17 cellular contexts compared by ENCODE assay signal in genomic region chr2:147500819-147501395, GRCh38.
DNase-seq lines count a peak whose midpoint lies in the region; ATAC-seq and TF ChIP-seq lines count a peak whose summit lies in the region.
"Had no signal": no experiment of that assay in that cellular context is flagged by ENCODE, and none has a peak within 500 bp of the region (broad histone marks: within the 10 kb centered on the region; RNA-seq: fewer than 3 reads in every experiment).

No MANE protein-coding gene starts in this region.

- H3K27me3 Mint-ChIP-seq in activated CD8-positive, alpha-beta T cell treated with anti-CD3 and anti-CD28 coated beads, Interleukin-2, amount 10 ng/mL, durations not matched to agents 7 days and 5 days (ENCODE audit: low read depth): peaks cover 4% of the 10 kb centered on the region
- no peaks in the 10 kb centered on the region for H3K27me3 Mint-ChIP-seq in activated CD8-positive, alpha-beta T cell treated with anti-CD3 and anti-CD28 coated beads for 36 hours
- no peaks in the 10 kb centered on the region for H3K27me3 Mint-ChIP-seq in CD4-positive, alpha-beta T cell
- H3K27me3 Mint-ChIP-seq in T-helper 1 cell treated with Interleukin-12 subunit alpha and Interleukin-12 subunit beta and Interleukin-4 antibody, amounts not matched to agents 30 μg/mL and 1 μg/mL, for 36 hours (ENCODE audit: low read depth): peaks cover 3% of the 10 kb centered on the region
- H3K27me3 Mint-ChIP-seq in natural killer cell (ENCODE audit: low read depth in 2 of 2) (no peaks in the 10 kb centered on the region), glutamatergic neuron (ENCODE audit: unreplicated experiment) (no peaks in the 10 kb centered on the region)
- no peaks in the 10 kb centered on the region for H3K27me3 Mint-ChIP-seq in CD8-positive, alpha-beta T cell (ENCODE audit: low read depth)

- no peaks in the 10 kb centered on the region for H3K27me3 ChIP-seq in CD4-positive, alpha-beta T cell (ENCODE audit: control insufficient read depth, insufficient read depth, low read length)
- no peaks in the 10 kb centered on the region for H3K27me3 ChIP-seq in CD8-positive, alpha-beta T cell (ENCODE audit: insufficient read depth, low read length)
- H3K27me3 ChIP-seq: MG63 had no signal

- peaks cover 40% of the 10 kb centered on the region for H3K36me3 Mint-ChIP-seq in activated CD8-positive, alpha-beta T cell treated with anti-CD3 and anti-CD28 coated beads, Interleukin-2, amount 10 ng/mL, durations not matched to agents 7 days and 5 days (ENCODE audit: low read depth)
- no peaks in the 10 kb centered on the region for H3K36me3 Mint-ChIP-seq in activated CD8-positive, alpha-beta T cell treated with anti-CD3 and anti-CD28 coated beads for 36 hours (ENCODE audit: low read depth)
- no peaks in the 10 kb centered on the region for H3K36me3 Mint-ChIP-seq in CD4-positive, alpha-beta T cell (ENCODE audit: low read depth)
- H3K36me3 Mint-ChIP-seq in T-helper 1 cell treated with Interleukin-12 subunit alpha and Interleukin-12 subunit beta and Interleukin-4 antibody, amounts not matched to agents 30 μg/mL and 1 μg/mL, for 36 hours (ENCODE audit: low read depth): peaks cover 17% of the 10 kb centered on the region
- peaks cover 10% of the 10 kb centered on the region for H3K36me3 Mint-ChIP-seq in natural killer cell
- no peaks in the 10 kb centered on the region for H3K36me3 Mint-ChIP-seq in CD8-positive, alpha-beta T cell
- H3K36me3 Mint-ChIP-seq in glutamatergic neuron (ENCODE audit: unreplicated experiment): no peaks in the 10 kb centered on the region
- H3K36me3 Mint-ChIP-seq: CD14-positive monocyte had no signal

- H3K9me3 ChIP-seq in CD4-positive, alpha-beta T cell (ENCODE audit: control insufficient read depth, low read length): no peaks in the 10 kb centered on the region
- H3K9me3 ChIP-seq in CD8-positive, alpha-beta T cell (ENCODE audit: low read length): no peaks in the 10 kb centered on the region
- H3K9me3 ChIP-seq: MG63 had no signal

- CTCF ChIA-PET in activated CD8-positive, alpha-beta T cell treated with anti-CD3 and anti-CD28 coated beads, Interleukin-2, amount 10 ng/mL, durations not matched to agents 7 days and 5 days (lab: Charles Lee): interaction anchor here (1.4 kb wide), 1 partner anchor 17 kb away, joined by 4 read pairs; no protein-coding TSS in a partner anchor
- CTCF ChIA-PET in activated CD8-positive, alpha-beta T cell treated with anti-CD3 and anti-CD28 coated beads for 36 hours (lab: Charles Lee): no interaction called here
- CTCF ChIA-PET in CD4-positive, alpha-beta T cell (lab: Charles Lee): no interaction called here
- CTCF ChIA-PET in CD8-positive, alpha-beta T cell (lab: Charles Lee): no interaction called here

- no peak for DNase-seq in activated CD8-positive, alpha-beta T cell treated with anti-CD3 and anti-CD28 coated beads, Interleukin-2, amount 10 ng/mL, durations not matched to agents 7 days and 5 days
- DNase-seq in activated CD8-positive, alpha-beta T cell treated with anti-CD3 and anti-CD28 coated beads for 36 hours: no peak
- DNase-seq in CD4-positive, alpha-beta T cell: no peak
- no peak for DNase-seq in natural killer cell
- DNase-seq in CD8-positive, alpha-beta T cell: no peak
- no peak for DNase-seq in DMS53 (lab: John Stamatoyannopoulos, UW)
- DNase-seq in glutamatergic neuron: no peak
- DNase-seq: DMS79 treated with DMSO at 0.1 percent for 48 hours, H9, MG63, NCI-H1092, NCI-H146, NCI-H2081 treated with DMSO at 0.1 percent for 48 hours, NCI-H510A treated with DMSO at 0.1 percent for 48 hours, SHP77 had no signal

- H3K27ac Mint-ChIP-seq in activated CD8-positive, alpha-beta T cell treated with anti-CD3 and anti-CD28 coated beads, Interleukin-2, amount 10 ng/mL, durations not matched to agents 7 days and 5 days: peak overlapping the region; percentile 95
- H3K27ac Mint-ChIP-seq in activated CD8-positive, alpha-beta T cell treated with anti-CD3 and anti-CD28 coated beads for 36 hours: no peak overlapping the region
- H3K27ac Mint-ChIP-seq in CD4-positive, alpha-beta T cell: peak overlapping the region; percentile 10
- peak overlapping the region; percentile 90 for H3K27ac Mint-ChIP-seq in T-helper 1 cell treated with Interleukin-12 subunit alpha and Interleukin-12 subunit beta and Interleukin-4 antibody, amounts not matched to agents 30 μg/mL and 1 μg/mL, for 36 hours
- H3K27ac Mint-ChIP-seq in natural killer cell (peak overlapping the region; percentile 90 to 93), glutamatergic neuron (ENCODE audit: unreplicated experiment) (no peak overlapping the region)
- H3K27ac Mint-ChIP-seq in CD8-positive, alpha-beta T cell: no peak overlapping the region
- H3K27ac Mint-ChIP-seq: CD14-positive monocyte, H9 had no signal

- no peak for TF ChIP-seq CTCF in activated CD8-positive, alpha-beta T cell treated with anti-CD3 and anti-CD28 coated beads for 36 hours (IDR thresholded peaks at IDR 0.05)
- no peak for TF ChIP-seq CTCF in CD4-positive, alpha-beta T cell (IDR thresholded peaks at IDR 0.05)
- TF ChIP-seq CTCF in natural killer cell (IDR thresholded peaks at IDR 0.05) (no peak), glutamatergic neuron (IDR thresholded peaks at IDR 0.05; ENCODE audit: partially characterized antibody, unreplicated experiment) (no peak)
- no peak for TF ChIP-seq CTCF in CD8-positive, alpha-beta T cell (IDR thresholded peaks at IDR 0.05)

- H3K4me3 ChIP-seq in CD8-positive, alpha-beta T cell (ENCODE audit: low read depth, low read length): no peak overlapping the region
- H3K4me3 ChIP-seq: MG63 had no signal

- peak; percentile 37 for ATAC-seq in activated CD8-positive, alpha-beta T cell treated with anti-CD3 and anti-CD28 coated beads, Interleukin-2, amount 10 ng/mL, durations not matched to agents 7 days and 5 days
- ATAC-seq in activated CD8-positive, alpha-beta T cell treated with anti-CD3 and anti-CD28 coated beads for 36 hours: no peak
- ATAC-seq in CD4-positive, alpha-beta T cell (ENCODE audit: poor library complexity): no peak
- no peak for ATAC-seq in natural killer cell
- no peak for ATAC-seq in CD8-positive, alpha-beta T cell

- intact Hi-C loops in activated CD8-positive, alpha-beta T cell treated with anti-CD3 and anti-CD28 coated beads for 36 hours (cut with micrococcal nuclease): no loop called here
- intact Hi-C loops in CD4-positive, alpha-beta T cell (cut with DNase I, micrococcal nuclease): no loop called here
- intact Hi-C loops in natural killer cell (cut with micrococcal nuclease): no loop called here
- intact Hi-C loops in CD8-positive, alpha-beta T cell (cut with DNase I, micrococcal nuclease): no loop called here

- peak overlapping the region; percentile 63 for H3K4me3 Mint-ChIP-seq in activated CD8-positive, alpha-beta T cell treated with anti-CD3 and anti-CD28 coated beads, Interleukin-2, amount 10 ng/mL, durations not matched to agents 7 days and 5 days
- no peak overlapping the region for H3K4me3 Mint-ChIP-seq in activated CD8-positive, alpha-beta T cell treated with anti-CD3 and anti-CD28 coated beads for 36 hours
- H3K4me3 Mint-ChIP-seq in CD4-positive, alpha-beta T cell: no peak overlapping the region
- H3K4me3 Mint-ChIP-seq in T-helper 1 cell treated with Interleukin-12 subunit alpha and Interleukin-12 subunit beta and Interleukin-4 antibody, amounts not matched to agents 30 μg/mL and 1 μg/mL, for 36 hours: peak overlapping the region; percentile 58
- peak overlapping the region; percentile 86 for H3K4me3 Mint-ChIP-seq in natural killer cell
- H3K4me3 Mint-ChIP-seq in CD8-positive, alpha-beta T cell: no peak overlapping the region
- no peak overlapping the region for H3K4me3 Mint-ChIP-seq in glutamatergic neuron (ENCODE audit: unreplicated experiment)
- H3K4me3 Mint-ChIP-seq: CD14-positive monocyte, H9 had no signal

- H3K9me3 Mint-ChIP-seq in activated CD8-positive, alpha-beta T cell treated with anti-CD3 and anti-CD28 coated beads, Interleukin-2, amount 10 ng/mL, durations not matched to agents 7 days and 5 days (ENCODE audit: insufficient read depth): no peaks in the 10 kb centered on the region
- no peaks in the 10 kb centered on the region for H3K9me3 Mint-ChIP-seq in activated CD8-positive, alpha-beta T cell treated with anti-CD3 and anti-CD28 coated beads for 36 hours
- no peaks in the 10 kb centered on the region for H3K9me3 Mint-ChIP-seq in CD4-positive, alpha-beta T cell
- H3K9me3 Mint-ChIP-seq in T-helper 1 cell treated with Interleukin-12 subunit alpha and Interleukin-12 subunit beta and Interleukin-4 antibody, amounts not matched to agents 30 μg/mL and 1 μg/mL, for 36 hours: peaks cover 17% of the 10 kb centered on the region
- H3K9me3 Mint-ChIP-seq in natural killer cell: no peaks in the 10 kb centered on the region
- no peaks in the 10 kb centered on the region for H3K9me3 Mint-ChIP-seq in CD8-positive, alpha-beta T cell
- H3K9me3 Mint-ChIP-seq in glutamatergic neuron (ENCODE audit: unreplicated experiment): no peaks in the 10 kb centered on the region
- H3K9me3 Mint-ChIP-seq: H9 had no signal

- POLR2A ChIA-PET in activated CD8-positive, alpha-beta T cell treated with anti-CD3 and anti-CD28 coated beads, Interleukin-2, amount 10 ng/mL, durations not matched to agents 7 days and 5 days (lab: Charles Lee): no interaction called here
- POLR2A ChIA-PET in activated CD8-positive, alpha-beta T cell treated with anti-CD3 and anti-CD28 coated beads for 36 hours (lab: Charles Lee): no interaction called here
- POLR2A ChIA-PET in CD4-positive, alpha-beta T cell (lab: Charles Lee): interaction anchor here (1.4 to 1.8 kb wide), 2 partner anchors 25 to 162 kb away, joined by 5 to 7 read pairs; no protein-coding TSS in a partner anchor
- POLR2A ChIA-PET in CD8-positive, alpha-beta T cell (lab: Charles Lee): no interaction called here

- peaks cover 20% of the 10 kb centered on the region for H3K4me1 ChIP-seq in CD8-positive, alpha-beta T cell (ENCODE audit: insufficient read depth, low read length)

- H3K4me1 Mint-ChIP-seq in activated CD8-positive, alpha-beta T cell treated with anti-CD3 and anti-CD28 coated beads, Interleukin-2, amount 10 ng/mL, durations not matched to agents 7 days and 5 days (ENCODE audit: low read depth): peaks cover 68% of the 10 kb centered on the region
- H3K4me1 Mint-ChIP-seq in activated CD8-positive, alpha-beta T cell treated with anti-CD3 and anti-CD28 coated beads for 36 hours (ENCODE audit: low read depth): peaks cover 13% of the 10 kb centered on the region
- H3K4me1 Mint-ChIP-seq in CD4-positive, alpha-beta T cell (ENCODE audit: low read depth): peaks cover 51% of the 10 kb centered on the region
- H3K4me1 Mint-ChIP-seq in T-helper 1 cell treated with Interleukin-12 subunit alpha and Interleukin-12 subunit beta and Interleukin-4 antibody, amounts not matched to agents 30 μg/mL and 1 μg/mL, for 36 hours (ENCODE audit: low read depth): peaks cover 48% of the 10 kb centered on the region
- H3K4me1 Mint-ChIP-seq in natural killer cell (peaks cover 72 to 73% of the 10 kb centered on the region in 2 donors), glutamatergic neuron (ENCODE audit: low read depth, unreplicated experiment) (peaks cover 10% of the 10 kb centered on the region)
- peaks cover 19% of the 10 kb centered on the region for H3K4me1 Mint-ChIP-seq in CD8-positive, alpha-beta T cell (ENCODE audit: low read depth)
- H3K4me1 Mint-ChIP-seq: H9 had no signal

- no peaks in the 10 kb centered on the region for H3K36me3 ChIP-seq in CD8-positive, alpha-beta T cell (ENCODE audit: insufficient read depth, low read length)
- H3K36me3 ChIP-seq: MG63 had no signal

- H3K27ac ChIP-seq in CD4-positive, alpha-beta T cell (ENCODE audit: low read depth, low read length): no peak overlapping the region
- no peak overlapping the region for H3K27ac ChIP-seq in CD8-positive, alpha-beta T cell (ENCODE audit: low read depth, low read length)

Comparison
In these comparisons a context has a peak if more than half of its experiments do, and no peak if none do; other contexts are left out.
1. H3K27ac Mint-ChIP-seq: peak in activated CD8-positive, alpha-beta T cell treated with anti-CD3 and anti-CD28 coated beads, Interleukin-2, amount 10 ng/mL, durations not matched to agents 7 days and 5 days (single experiment), CD4-positive, alpha-beta T cell (single experiment), T-helper 1 cell treated with Interleukin-12 subunit alpha and Interleukin-12 subunit beta and Interleukin-4 antibody, amounts not matched to agents 30 μg/mL and 1 μg/mL, for 36 hours (single experiment) and natural killer cell (2 of 2); none in activated CD8-positive, alpha-beta T cell treated with anti-CD3 and anti-CD28 coated beads for 36 hours (single experiment), CD8-positive, alpha-beta T cell (single experiment) and glutamatergic neuron (single experiment).
2. H3K4me3 Mint-ChIP-seq: peak in activated CD8-positive, alpha-beta T cell treated with anti-CD3 and anti-CD28 coated beads, Interleukin-2, amount 10 ng/mL, durations not matched to agents 7 days and 5 days (single experiment), T-helper 1 cell treated with Interleukin-12 subunit alpha and Interleukin-12 subunit beta and Interleukin-4 antibody, amounts not matched to agents 30 μg/mL and 1 μg/mL, for 36 hours (single experiment) and natural killer cell (single experiment); none in activated CD8-positive, alpha-beta T cell treated with anti-CD3 and anti-CD28 coated beads for 36 hours (single experiment), CD4-positive, alpha-beta T cell (single experiment), CD8-positive, alpha-beta T cell (single experiment) and glutamatergic neuron (single experiment).